ENCODE assay signal across 24 cellular contexts in the genomic region with DNA sequence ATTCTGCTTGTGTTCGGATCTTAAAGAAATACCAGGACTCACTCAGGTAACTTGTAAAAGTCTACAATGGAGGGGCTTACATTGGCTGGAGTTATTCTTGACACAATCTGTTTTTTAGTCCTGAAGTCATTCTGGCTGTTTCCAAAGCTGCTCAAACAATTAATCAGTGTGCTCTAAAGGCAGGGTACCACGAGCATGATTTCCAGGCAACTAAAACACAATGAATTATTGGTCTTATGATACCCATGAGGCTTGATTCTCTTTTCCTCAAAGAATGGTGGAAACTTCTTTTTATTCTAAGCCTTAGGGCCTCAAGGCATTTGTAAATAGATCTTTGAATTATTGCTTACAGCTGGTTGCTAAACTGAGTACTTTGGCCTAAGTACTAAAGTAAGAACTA.
"Had no signal": no experiment of that assay in that cellular context is flagged by ENCODE, and none has a peak within 500 bp of the region (broad histone marks: within the 10 kb centered on the region; RNA-seq: fewer than 3 reads in every experiment).

No MANE protein-coding gene starts in this region.

- H3K9me3 Mint-ChIP-seq: activated CD4-positive, alpha-beta T cell treated with anti-CD3 and anti-CD28 coated beads, Interleukin-2, amount 10 ng/mL, durations not matched to agents 24 days and 14 days; T-helper 1 cell treated with Interleukin-12 subunit alpha and Interleukin-12 subunit beta and Interleukin-4 antibody, amounts not matched to agents 30 μg/mL and 1 μg/mL, for 36 hours had no signal

- H3K27me3 ChIP-seq: brain microvascular endothelial cell, Peyer's patch, SJCRH30 had no signal

- H3K36me3 Mint-ChIP-seq: activated CD8-positive, alpha-beta memory T cell treated with anti-CD3 and anti-CD28 coated beads, Interleukin-2, amount 10 ng/mL, durations not matched to agents 7 days and 5 days; activated naive CD4-positive, alpha-beta T cell treated with anti-CD3 and anti-CD28 coated beads, Interleukin-2, amount 50 U/mL, for 72 hours; WTC11 had no signal

- H3K4me1 Mint-ChIP-seq: activated CD4-positive, alpha-beta T cell treated with anti-CD3 and anti-CD28 coated beads, Interleukin-2, amount 10 ng/mL, durations not matched to agents 24 days and 14 days; activated CD8-positive, alpha-beta memory T cell treated with anti-CD3 and anti-CD28 coated beads, Interleukin-2, amount 10 ng/mL, durations not matched to agents 7 days and 5 days; activated naive CD8-positive, alpha-beta T cell treated with anti-CD3 and anti-CD28 coated beads, Interleukin-2, amount 50 U/mL, for 24 hours had no signal

- H3K9me3 ChIP-seq: Peyer's patch, SJCRH30 had no signal

- H3K4me3 ChIP-seq: Peyer's patch, SJCRH30 had no signal

- H3K27ac Mint-ChIP-seq: activated CD4-positive, alpha-beta T cell treated with anti-CD3 and anti-CD28 coated beads, Interleukin-2, amount 10 ng/mL, durations not matched to agents 24 days and 14 days; activated CD8-positive, alpha-beta memory T cell treated with anti-CD3 and anti-CD28 coated beads, Interleukin-2, amount 10 ng/mL, durations not matched to agents 7 days and 5 days; activated naive CD4-positive, alpha-beta T cell treated with anti-CD3 and anti-CD28 coated beads, Interleukin-2, amount 50 U/mL, for 72 hours; activated naive CD8-positive, alpha-beta T cell treated with anti-CD3 and anti-CD28 coated beads, Interleukin-2, amount 50 U/mL, for 24 hours; activated T-cell treated with anti-CD3 and anti-CD28 coated beads, Interleukin-2, amount 50 U/mL, for 24 hours; T-helper 1 cell treated with Interleukin-12 subunit alpha and Interleukin-12 subunit beta and Interleukin-4 antibody, amounts not matched to agents 30 μg/mL and 1 μg/mL, for 36 hours; WTC11 had no signal

- ATAC-seq: activated CD8-positive, alpha-beta memory T cell treated with anti-CD3 and anti-CD28 coated beads, Interleukin-2, amount 10 ng/mL, durations not matched to agents 7 days and 5 days; activated naive CD4-positive, alpha-beta T cell treated with anti-CD3 and anti-CD28 coated beads, Interleukin-2, amount 50 U/mL, for 72 hours; activated naive CD8-positive, alpha-beta T cell treated with anti-CD3 and anti-CD28 coated beads, Interleukin-2, amount 50 U/mL, for 24 hours; SK-N-SH treated with all-trans-retinoic acid at 6 μM for 48 hours; WTC11 had no signal

- H3K4me3 Mint-ChIP-seq: activated CD4-positive, alpha-beta T cell treated with anti-CD3 and anti-CD28 coated beads, Interleukin-2, amount 10 ng/mL, durations not matched to agents 24 days and 14 days; activated CD8-positive, alpha-beta memory T cell treated with anti-CD3 and anti-CD28 coated beads, Interleukin-2, amount 10 ng/mL, durations not matched to agents 7 days and 5 days; activated naive CD8-positive, alpha-beta T cell treated with anti-CD3 and anti-CD28 coated beads, Interleukin-2, amount 50 U/mL, for 24 hours; activated T-cell treated with anti-CD3 and anti-CD28 coated beads, Interleukin-2, amount 50 U/mL, for 24 hours; T-helper 1 cell treated with Interleukin-12 subunit alpha and Interleukin-12 subunit beta and Interleukin-4 antibody, amounts not matched to agents 30 μg/mL and 1 μg/mL, for 36 hours; WTC11 had no signal

- H3K27me3 Mint-ChIP-seq: activated CD4-positive, alpha-beta T cell treated with anti-CD3 and anti-CD28 coated beads, Interleukin-2, amount 10 ng/mL, durations not matched to agents 24 days and 14 days; activated CD8-positive, alpha-beta memory T cell treated with anti-CD3 and anti-CD28 coated beads, Interleukin-2, amount 10 ng/mL, durations not matched to agents 7 days and 5 days; activated naive CD8-positive, alpha-beta T cell treated with anti-CD3 and anti-CD28 coated beads, Interleukin-2, amount 50 U/mL, for 24 hours; activated T-cell treated with anti-CD3 and anti-CD28 coated beads, Interleukin-2, amount 50 U/mL, for 24 hours had no signal

- H3K36me3 ChIP-seq: brain microvascular endothelial cell, Peyer's patch, SJCRH30 had no signal

- H3K27ac ChIP-seq: brain microvascular endothelial cell, RWPE1, SJCRH30 had no signal

- H3K4me1 ChIP-seq: Peyer's patch, SJCRH30 had no signal

- DNase-seq: activated CD4-positive, alpha-beta T cell treated with anti-CD3 and anti-CD28 coated beads, Interleukin-2, amount 10 ng/mL, durations not matched to agents 24 days and 14 days; activated CD4-positive, alpha-beta T cell treated with anti-CD3 and anti-CD28 coated beads, Interleukin-2, amount 50 U/mL, for 48 hours; activated CD4-positive, CD25-positive, alpha-beta regulatory T cell treated with anti-CD3 and anti-CD28 coated beads, Interleukin-2, amount 50 U/mL, for 72 hours; activated CD8-positive, alpha-beta memory T cell treated with anti-CD3 and anti-CD28 coated beads, Interleukin-2, amount 10 ng/mL, durations not matched to agents 7 days and 5 days; activated effector memory CD4-positive, alpha-beta T cell treated with anti-CD3 and anti-CD28 coated beads, Interleukin-2, amount 50 U/mL, for 16 hours; activated naive CD4-positive, alpha-beta T cell treated with Interleukin-2 at 50 U/mL for 16 hours; activated naive CD8-positive, alpha-beta T cell treated with anti-CD3 and anti-CD28 coated beads, Interleukin-2, amount 50 U/mL, for 24 hours; activated T-cell treated with anti-CD3 and anti-CD28 coated beads, Interleukin-2, amount 50 U/mL, for 24 hours; brain microvascular endothelial cell; NCI-H1105 treated with DMSO at 0.1 percent for 48 hours; NCI-H1436 treated with DMSO at 0.1 percent for 48 hours; NCI-H187; NCI-H2081; NCI-H510A treated with DMSO at 0.1 percent for 48 hours; NCI-H69; NK-92 treated with Interleukin-12 subunit alpha and Interleukin-12 subunit beta, amount 100 ng/mL, for 24 hours; Peyer's patch; Right ventricle myocardium superior; SJCRH30 had no signal
